ENCODE assay signal across 9 cellular contexts in genomic region chr10:14010083-14010551, GRCh38.
DNase-seq lines count a peak whose midpoint lies in the region; ATAC-seq, FAIRE-seq and TF ChIP-seq lines count a peak whose summit lies in the region.
"Had no signal": no experiment of that assay in that cellular context is flagged by ENCODE, and none has a peak within 500 bp of the region (broad histone marks: within the 10 kb centered on the region; RNA-seq: fewer than 3 reads in every experiment).

No MANE protein-coding gene starts in this region.

- no peaks in the 10 kb centered on the region for H3K27me3 Mint-ChIP-seq in CD4-positive, alpha-beta T cell

- no peaks in the 10 kb centered on the region for H3K27me3 ChIP-seq in CD4-positive, alpha-beta T cell (ENCODE audit: control insufficient read depth, insufficient read depth, low read length)
- H3K27me3 ChIP-seq in GM12878 (replicated peaks in 1 of 2; ENCODE audit: control insufficient read depth in 2 of 2, insufficient read depth in 2 of 2, low read length in 1 of 2), result peaks cover 0 to 3% of the 10 kb centered on the region in 2 experiments; a peak in 1 of 4 replicates

- peaks cover 32% of the 10 kb centered on the region for H3K79me2 ChIP-seq in GM12878 (ENCODE audit: control insufficient read depth, insufficient read depth, low read length)

- H3K4me3 Mint-ChIP-seq in CD4-positive, alpha-beta T cell, result peak overlapping the region; percentile 74

- no peak for TF ChIP-seq RAD21 in GM12878 (IDR thresholded peaks at IDR 0.05; ENCODE audit: insufficient read depth, low read depth, low read length)

- peak overlapping the region; percentile 68; the same call in 1 of the 2 replicates for H3K4me2 ChIP-seq in GM12878 (ENCODE audit: control insufficient read depth, insufficient read depth)

- H3K9ac ChIP-seq in GM12878 (ENCODE audit: control insufficient read depth, insufficient read depth, low read length), result peak overlapping the region; percentile 46; the same call in 1 of the 2 replicates

- peaks cover 61% of the 10 kb centered on the region for H3K4me1 Mint-ChIP-seq in CD4-positive, alpha-beta T cell (ENCODE audit: low read depth)

- CTCF ChIA-PET in CD4-positive, alpha-beta T cell (lab: Charles Lee), result no interaction called here
- CTCF ChIA-PET in GM12878 (lab: Yijun Ruan, JAX), result interaction anchor here (0.8 to 1.3 kb wide), 4 partner anchors 9 to 221 kb away, joined by 3 to 4 read pairs (median 3); no protein-coding TSS in a partner anchor

- no peak for TF ChIP-seq CTCF in CD4-positive, alpha-beta T cell (IDR thresholded peaks at IDR 0.05)
- no peak for TF ChIP-seq CTCF in GM12878 (IDR thresholded peaks at IDR 0.05 in 2 of 3, conservative IDR thresholded peaks at IDR 0.05 in 1 of 3; ENCODE audit: control insufficient read depth in 2 of 3, extremely low read depth in 1 of 3, insufficient read depth in 1 of 3, low read depth in 3 of 3, low read length in 3 of 3)

- ATAC-seq in CD4-positive, alpha-beta T cell (ENCODE audit: poor library complexity), result no peak
- ATAC-seq in HG03159 (IDR thresholded peaks at IDR 0.05; ENCODE audit: unreplicated experiment), result peak; percentile 30
- ATAC-seq in GM12878, result peak; percentile 43
- ATAC-seq in HG03108 (IDR thresholded peaks at IDR 0.05; ENCODE audit: unreplicated experiment), result no peak
- no peak for ATAC-seq in GM19452 (IDR thresholded peaks at IDR 0.05; ENCODE audit: unreplicated experiment)

- H3K36me3 ChIP-seq in GM12878 (ENCODE audit: control insufficient read depth in 2 of 2, insufficient read depth in 2 of 2, low read length in 1 of 2), result no peaks in the 10 kb centered on the region
- no peaks in the 10 kb centered on the region for H3K36me3 ChIP-seq in mesodermal cell (ENCODE audit: control insufficient read depth, insufficient read depth, low read length)

- H3K9me3 ChIP-seq in CD4-positive, alpha-beta T cell (ENCODE audit: control insufficient read depth, low read length), result no peaks in the 10 kb centered on the region
- no peaks in the 10 kb centered on the region; the same call in 2 of the 3 replicates for H3K9me3 ChIP-seq in GM12878 (replicated peaks; ENCODE audit: control insufficient read depth, insufficient read depth, low read length)
- H3K9me3 ChIP-seq in mesodermal cell (ENCODE audit: control insufficient read depth, low read length), result no peaks in the 10 kb centered on the region

- RAD21 ChIA-PET in GM12878 (lab: Charles Lee; ENCODE audit: unreplicated experiment), result interaction anchor here (0.5 to 1.8 kb wide), 17 partner anchors 9 to 232 kb away, joined by 3 to 9 read pairs (median 4); no protein-coding TSS in a partner anchor

- H4K20me1 ChIP-seq in GM12878 (ENCODE audit: control insufficient read depth, insufficient read depth), result no peaks in the 10 kb centered on the region

- 19% methylated on average over 6 of the region's 6 CpGs for WGBS in GM12878 (ENCODE audit: insufficient coverage, insufficient replicate concordance, low lambda C conversion rate, missing lambda C conversion rate)
- WGBS in mesodermal cell (ENCODE audit: insufficient coverage in 2 of 2), 2 experiments, result 32 to 38% methylated on average over 3 to 5 of the region's 6 CpGs

- H3K27ac Mint-ChIP-seq in CD4-positive, alpha-beta T cell, result peak overlapping the region; percentile 88

- peak overlapping the region; percentile 53 for H3K27ac ChIP-seq in CD4-positive, alpha-beta T cell (ENCODE audit: low read depth, low read length)
- H3K27ac ChIP-seq in GM12878 (ENCODE audit: control insufficient read depth, insufficient read depth) (peak overlapping the region; percentile 72), mesodermal cell (ENCODE audit: low read depth, low read length, severe bottlenecking) (peak overlapping the region; percentile 93)
- H3K27ac ChIP-seq: HL-60 had no signal

- H2AFZ ChIP-seq in GM12878 (ENCODE audit: control insufficient read depth, low read depth, low read length), result no peak overlapping the region

- H3K4me1 ChIP-seq in GM12878 (ENCODE audit: control insufficient read depth, insufficient read depth, low read length), result peaks cover 11% of the 10 kb centered on the region
- peaks cover 26% of the 10 kb centered on the region for H3K4me1 ChIP-seq in mesodermal cell (ENCODE audit: control insufficient read depth, insufficient read depth, low read length, poor library complexity, severe bottlenecking)

- POLR2A ChIA-PET in CD4-positive, alpha-beta T cell (lab: Charles Lee), result interaction anchor here (0.9 to 1.3 kb wide), 5 partner anchors 9 to 214 kb away, joined by 3 to 4 read pairs (median 3); no protein-coding TSS in a partner anchor
- POLR2A ChIA-PET in GM12878 (lab: Charles Lee), result interaction anchor here (0.5 to 2.1 kb wide), 7 partner anchors 14 to 253 kb away, joined by 3 to 7 read pairs (median 3); no protein-coding TSS in a partner anchor

- SMC1A ChIA-PET in GM12878 (lab: Charles Lee; ENCODE audit: uncharacterized antibody, unreplicated experiment), result interaction anchor here (0.7 to 5.9 kb wide), 11 partner anchors 13 to 259 kb away, joined by 3 to 70 read pairs (median 3); no protein-coding TSS in a partner anchor

- H3K4me3 ChIP-seq in GM12878 (no peak overlapping the region), mesodermal cell (ENCODE audit: extremely low read depth, insufficient read depth, low read length, poor library complexity, severe bottlenecking) (no peak overlapping the region)

- H3K9me3 Mint-ChIP-seq in CD4-positive, alpha-beta T cell, result no peaks in the 10 kb centered on the region

- intact Hi-C loops in CD4-positive, alpha-beta T cell (cut with DNase I, micrococcal nuclease), result no loop called here
- intact Hi-C loops in GM12878 (cut with micrococcal nuclease; ENCODE audit: unreplicated experiment), result no loop called here

- no peak for TF ChIP-seq EP300 in GM12878 (IDR thresholded peaks at IDR 0.05; ENCODE audit: borderline replicate concordance in 1 of 2, control insufficient read depth in 1 of 2, low read depth in 2 of 2, low read length in 2 of 2)

- BruUV-seq in GM12878 (replicated peaks; lab: Mats Ljungman, UMichigan), result TSS peak; percentile 81

- FAIRE-seq in GM12878 (lab: Jason Lieb, UNC) (no peak), HTR-8/SVneo (lab: Jason Lieb, UNC) (no peak)

- TF ChIP-seq POLR2A in GM12878 (IDR thresholded peaks at IDR 0.05; ENCODE audit: low read depth, low read length), result no peak

- H3K36me3 Mint-ChIP-seq in CD4-positive, alpha-beta T cell (ENCODE audit: low read depth), result no peaks in the 10 kb centered on the region

- no peak for DNase-seq in CD4-positive, alpha-beta T cell
- no peak for DNase-seq in GM12878 (ENCODE audit: low read depth, low spot score)
- DNase-seq in HTR-8/SVneo (ENCODE audit: insufficient read length, low spot score), result no peak
- DNase-seq in activated CD4-positive, CD25-positive, alpha-beta regulatory T cell (lab: John Stamatoyannopoulos, UW), result no peak

- in situ Hi-C loops in GM12878 (cut with MboI), result no loop called here

TF ChIP-seq in GM12878, 131 proteins besides CTCF, POLR2A, EP300 and RAD21 (continues in another document):
- TF ChIP-seq TBL1XR1 (IDR thresholded peaks at IDR 0.05; ENCODE audit: low read depth, low read length) (0 out of 2 replicates have a peak, but pooled peaks have one; percentile 19), CHD2 (IDR thresholded peaks at IDR 0.05; ENCODE audit: borderline replicate concordance, low read depth, low read length) (no peak), ASH2L (IDR thresholded peaks at IDR 0.05; ENCODE audit: borderline replicate concordance, low read depth) (no peak), RAD51 (IDR thresholded peaks at IDR 0.05) (no peak), NR2F1 (conservative IDR thresholded peaks at IDR 0.05) (peak; percentile 44; the same call in 1 of the 2 replicates), TCF12 (IDR thresholded peaks at IDR 0.05; ENCODE audit: low read depth, low read length) (0 out of 2 replicates have a peak, but pooled peaks have one; percentile 58), FOXM1 (IDR thresholded peaks at IDR 0.05; ENCODE audit: low read depth, low read length) (no peak), SPI1 (IDR thresholded peaks at IDR 0.05; ENCODE audit: borderline replicate concordance, insufficient read depth, low read depth, low read length) (peak; percentile 31; the same call in 1 of the 2 replicates)
- TF ChIP-seq, protein P1, sequence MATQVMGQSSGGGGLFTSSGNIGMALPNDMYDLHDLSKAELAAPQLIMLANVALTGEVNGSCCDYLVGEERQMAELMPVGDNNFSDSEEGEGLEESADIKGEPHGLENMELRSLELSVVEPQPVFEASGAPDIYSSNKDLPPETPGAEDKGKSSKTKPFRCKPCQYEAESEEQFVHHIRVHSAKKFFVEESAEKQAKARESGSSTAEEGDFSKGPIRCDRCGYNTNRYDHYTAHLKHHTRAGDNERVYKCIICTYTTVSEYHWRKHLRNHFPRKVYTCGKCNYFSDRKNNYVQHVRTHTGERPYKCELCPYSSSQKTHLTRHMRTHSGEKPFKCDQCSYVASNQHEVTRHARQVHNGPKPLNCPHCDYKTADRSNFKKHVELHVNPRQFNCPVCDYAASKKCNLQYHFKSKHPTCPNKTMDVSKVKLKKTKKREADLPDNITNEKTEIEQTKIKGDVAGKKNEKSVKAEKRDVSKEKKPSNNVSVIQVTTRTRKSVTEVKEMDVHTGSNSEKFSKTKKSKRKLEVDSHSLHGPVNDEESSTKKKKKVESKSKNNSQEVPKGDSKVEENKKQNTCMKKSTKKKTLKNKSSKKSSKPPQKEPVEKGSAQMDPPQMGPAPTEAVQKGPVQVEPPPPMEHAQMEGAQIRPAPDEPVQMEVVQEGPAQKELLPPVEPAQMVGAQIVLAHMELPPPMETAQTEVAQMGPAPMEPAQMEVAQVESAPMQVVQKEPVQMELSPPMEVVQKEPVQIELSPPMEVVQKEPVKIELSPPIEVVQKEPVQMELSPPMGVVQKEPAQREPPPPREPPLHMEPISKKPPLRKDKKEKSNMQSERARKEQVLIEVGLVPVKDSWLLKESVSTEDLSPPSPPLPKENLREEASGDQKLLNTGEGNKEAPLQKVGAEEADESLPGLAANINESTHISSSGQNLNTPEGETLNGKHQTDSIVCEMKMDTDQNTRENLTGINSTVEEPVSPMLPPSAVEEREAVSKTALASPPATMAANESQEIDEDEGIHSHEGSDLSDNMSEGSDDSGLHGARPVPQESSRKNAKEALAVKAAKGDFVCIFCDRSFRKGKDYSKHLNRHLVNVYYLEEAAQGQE (IDR thresholded peaks at IDR 0.05; ENCODE audit: low read depth, low read length), result no peak
- TF ChIP-seq, protein P2, sequence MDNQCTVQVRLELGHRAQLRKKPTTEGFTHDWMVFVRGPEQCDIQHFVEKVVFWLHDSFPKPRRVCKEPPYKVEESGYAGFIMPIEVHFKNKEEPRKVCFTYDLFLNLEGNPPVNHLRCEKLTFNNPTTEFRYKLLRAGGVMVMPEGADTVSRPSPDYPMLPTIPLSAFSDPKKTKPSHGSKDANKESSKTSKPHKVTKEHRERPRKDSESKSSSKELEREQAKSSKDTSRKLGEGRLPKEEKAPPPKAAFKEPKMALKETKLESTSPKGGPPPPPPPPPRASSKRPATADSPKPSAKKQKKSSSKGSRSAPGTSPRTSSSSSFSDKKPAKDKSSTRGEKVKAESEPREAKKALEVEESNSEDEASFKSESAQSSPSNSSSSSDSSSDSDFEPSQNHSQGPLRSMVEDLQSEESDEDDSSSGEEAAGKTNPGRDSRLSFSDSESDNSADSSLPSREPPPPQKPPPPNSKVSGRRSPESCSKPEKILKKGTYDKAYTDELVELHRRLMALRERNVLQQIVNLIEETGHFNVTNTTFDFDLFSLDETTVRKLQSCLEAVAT (IDR thresholded peaks at IDR 0.05), result no peak

Comparison
In these comparisons a context has a peak if more than half of its experiments do, and no peak if none do; other contexts are left out.
1. ATAC-seq: peak in HG03159 (single experiment) and GM12878 (single experiment); none in CD4-positive, alpha-beta T cell (single experiment), HG03108 (single experiment) and GM19452 (single experiment).
2. Peak in every context shown above with its lines, with median percentiles within 50 percentile points of each other: H3K27ac ChIP-seq.